17 cellular contexts compared by ENCODE assay signal in genomic region chr7:106978425-106979386, GRCh38.
A peak's percentile ranks its signal among the peaks of the same experiment; 100 is the strongest.
DNase-seq lines count a peak whose midpoint lies in the region; ATAC-seq and TF ChIP-seq lines count a peak whose summit lies in the region.
"Had no signal": no experiment of that assay in that cellular context is flagged by ENCODE, and none has a peak within 500 bp of the region (broad histone marks: within the 10 kb centered on the region; RNA-seq: fewer than 3 reads in every experiment).

No MANE protein-coding gene starts in this region.

- no peak overlapping the region for H3K4me3 ChIP-seq in dorsolateral prefrontal cortex
- no peak overlapping the region for H3K4me3 ChIP-seq in neural progenitor cell
- H3K4me3 ChIP-seq: Peyer's patch had no signal

- H3K36me3 Mint-ChIP-seq in neural progenitor cell: no peaks in the 10 kb centered on the region
- no peaks in the 10 kb centered on the region for H3K36me3 Mint-ChIP-seq in activated CD8-positive, alpha-beta T cell treated with anti-CD3 and anti-CD28 coated beads for 36 hours (ENCODE audit: low read depth)
- H3K36me3 Mint-ChIP-seq: activated CD8-positive, alpha-beta memory T cell treated with anti-CD3 and anti-CD28 coated beads, Interleukin-2, amount 10 ng/mL, durations not matched to agents 7 days and 5 days; activated naive CD8-positive, alpha-beta T cell; CD4-positive, CD25-positive, alpha-beta regulatory T cell had no signal

- peak overlapping the region; percentile 36 for H3K4me2 ChIP-seq in neural progenitor cell

- TF ChIP-seq CTCF in C4-2B (conservative IDR thresholded peaks at IDR 0.05) (peak; percentile 17), dorsolateral prefrontal cortex (IDR thresholded peaks at IDR 0.05 in 54 of 56, conservative IDR thresholded peaks at IDR 0.05 in 2 of 56; ENCODE audit: low read depth in 1 of 56, partially characterized antibody in 56 of 56) (peak in 7 of 56 donors; percentile 10 to 41 (median 23)), neural progenitor cell (IDR thresholded peaks at IDR 0.05) (peak; percentile 19)
- TF ChIP-seq CTCF in activated CD8-positive, alpha-beta T cell treated with anti-CD3 and anti-CD28 coated beads for 36 hours (IDR thresholded peaks at IDR 0.05): no peak

- peaks cover 23% of the 10 kb centered on the region for H3K4me1 Mint-ChIP-seq in neural progenitor cell
- H3K4me1 Mint-ChIP-seq in activated CD8-positive, alpha-beta T cell treated with anti-CD3 and anti-CD28 coated beads for 36 hours (ENCODE audit: low read depth): no peaks in the 10 kb centered on the region
- H3K4me1 Mint-ChIP-seq: activated CD8-positive, alpha-beta memory T cell treated with anti-CD3 and anti-CD28 coated beads, Interleukin-2, amount 10 ng/mL, durations not matched to agents 7 days and 5 days; CD4-positive, CD25-positive, alpha-beta regulatory T cell had no signal

- CTCF ChIA-PET in activated CD8-positive, alpha-beta T cell treated with anti-CD3 and anti-CD28 coated beads for 36 hours (lab: Charles Lee): interaction anchor here (0.9 to 1.6 kb wide), 5 partner anchors 9 to 186 kb away, joined by 3 read pairs; no protein-coding TSS in a partner anchor

- H3K79me2 ChIP-seq in neural progenitor cell (ENCODE audit: low read depth): no peaks in the 10 kb centered on the region

- H3K4me3 Mint-ChIP-seq in neural progenitor cell: no peak overlapping the region
- H3K4me3 Mint-ChIP-seq in activated CD8-positive, alpha-beta T cell treated with anti-CD3 and anti-CD28 coated beads for 36 hours: no peak overlapping the region
- H3K4me3 Mint-ChIP-seq: activated CD8-positive, alpha-beta memory T cell treated with anti-CD3 and anti-CD28 coated beads, Interleukin-2, amount 10 ng/mL, durations not matched to agents 7 days and 5 days; activated naive CD8-positive, alpha-beta T cell; CD4-positive, CD25-positive, alpha-beta regulatory T cell; dendritic cell treated with granulocyte-macrophage colony-stimulating factor and Interleukin-4, amounts not matched to agents 40 ng/mL and 50 ng/mL, for 4 days; neural crest cell had no signal

- H3K9me3 ChIP-seq in neural progenitor cell (ENCODE audit: low read depth): no peaks in the 10 kb centered on the region
- H3K9me3 ChIP-seq: Peyer's patch had no signal

- DNase-seq in OCI-M2 (lab: John Stamatoyannopoulos, UW; ENCODE audit: unreplicated experiment) (peak; percentile 66), dorsolateral prefrontal cortex (peak in 1 of 10 donors; percentile 32), neural progenitor cell (ENCODE audit: low spot score) (no peak), retina (no peak)
- DNase-seq in activated CD8-positive, alpha-beta T cell treated with anti-CD3 and anti-CD28 coated beads for 36 hours: no peak
- DNase-seq: activated CD8-positive, alpha-beta memory T cell treated with anti-CD3 and anti-CD28 coated beads, Interleukin-2, amount 10 ng/mL, durations not matched to agents 7 days and 5 days; CD4-positive, CD25-positive, alpha-beta regulatory T cell; foreskin fibroblast; NCI-H2171 treated with DMSO at 0.1 percent for 48 hours; Peyer's patch; T-helper 9 cell had no signal

- POLR2A ChIA-PET in activated CD8-positive, alpha-beta T cell treated with anti-CD3 and anti-CD28 coated beads for 36 hours (lab: Charles Lee): interaction anchor here (0.7 kb wide), 1 partner anchor 153 kb away, joined by 3 read pairs; no protein-coding TSS in a partner anchor

- H3K9me3 Mint-ChIP-seq in neural progenitor cell: no peaks in the 10 kb centered on the region
- H3K9me3 Mint-ChIP-seq in activated CD8-positive, alpha-beta T cell treated with anti-CD3 and anti-CD28 coated beads for 36 hours: no peaks in the 10 kb centered on the region
- H3K9me3 Mint-ChIP-seq: dendritic cell treated with granulocyte-macrophage colony-stimulating factor and Interleukin-4, amounts not matched to agents 40 ng/mL and 50 ng/mL, for 4 days; neural crest cell had no signal

- no peaks in the 10 kb centered on the region for H4K20me1 ChIP-seq in neural progenitor cell (ENCODE audit: low read depth)

- H3K36me3 ChIP-seq in neural progenitor cell: no peaks in the 10 kb centered on the region
- H3K36me3 ChIP-seq: Peyer's patch had no signal

- H2AFZ ChIP-seq in neural progenitor cell (replicated peaks): peak overlapping the region; percentile 9

- no peak overlapping the region for H3K9ac ChIP-seq in neural progenitor cell

- H3K27me3 ChIP-seq in dorsolateral prefrontal cortex: no peaks in the 10 kb centered on the region
- no peaks in the 10 kb centered on the region for H3K27me3 ChIP-seq in neural progenitor cell
- H3K27me3 ChIP-seq: Peyer's patch had no signal

- H3K27me3 Mint-ChIP-seq in neural progenitor cell (ENCODE audit: insufficient read depth, low read depth): no peaks in the 10 kb centered on the region
- H3K27me3 Mint-ChIP-seq in activated CD8-positive, alpha-beta T cell treated with anti-CD3 and anti-CD28 coated beads for 36 hours: no peaks in the 10 kb centered on the region
- H3K27me3 Mint-ChIP-seq: activated CD8-positive, alpha-beta memory T cell treated with anti-CD3 and anti-CD28 coated beads, Interleukin-2, amount 10 ng/mL, durations not matched to agents 7 days and 5 days had no signal

- H3F3A ChIP-seq in neural progenitor cell (ENCODE audit: low read depth): no peaks in the 10 kb centered on the region

- ATAC-seq in activated CD8-positive, alpha-beta T cell treated with anti-CD3 and anti-CD28 coated beads for 36 hours: no peak
- ATAC-seq in GM19328 (IDR thresholded peaks at IDR 0.05; ENCODE audit: unreplicated experiment) (no peak), HG02981 (IDR thresholded peaks at IDR 0.05; ENCODE audit: unreplicated experiment) (no peak)
- ATAC-seq: activated CD8-positive, alpha-beta memory T cell treated with anti-CD3 and anti-CD28 coated beads, Interleukin-2, amount 10 ng/mL, durations not matched to agents 7 days and 5 days had no signal

- peaks cover 14% of the 10 kb centered on the region for H3K4me1 ChIP-seq in neural progenitor cell
- H3K4me1 ChIP-seq: Peyer's patch had no signal

- no peak overlapping the region for H3K27ac ChIP-seq in C4-2B
- peak overlapping the region in 39 of 59 donors; percentile 4 to 74 (median 46) for H3K27ac ChIP-seq in dorsolateral prefrontal cortex
- no peak overlapping the region for H3K27ac ChIP-seq in neural progenitor cell
- H3K27ac ChIP-seq: Peyer's patch had no signal

- intact Hi-C loops in dorsolateral prefrontal cortex (cut with DNase I): no loop called here
- intact Hi-C loops in activated CD8-positive, alpha-beta T cell treated with anti-CD3 and anti-CD28 coated beads for 36 hours (cut with micrococcal nuclease): no loop called here

- no peak overlapping the region for H3K27ac Mint-ChIP-seq in neural progenitor cell
- H3K27ac Mint-ChIP-seq in activated CD8-positive, alpha-beta T cell treated with anti-CD3 and anti-CD28 coated beads for 36 hours: no peak overlapping the region
- H3K27ac Mint-ChIP-seq: activated CD8-positive, alpha-beta memory T cell treated with anti-CD3 and anti-CD28 coated beads, Interleukin-2, amount 10 ng/mL, durations not matched to agents 7 days and 5 days; activated naive CD8-positive, alpha-beta T cell; CD4-positive, CD25-positive, alpha-beta regulatory T cell; dendritic cell treated with granulocyte-macrophage colony-stimulating factor and Interleukin-4, amounts not matched to agents 40 ng/mL and 50 ng/mL, for 4 days had no signal

Comparison
In these comparisons a context has a peak if more than half of its experiments do, and no peak if none do; other contexts are left out.
1. H3K27ac ChIP-seq: peak in dorsolateral prefrontal cortex (39 of 59); none in C4-2B (single experiment) and neural progenitor cell (single experiment).